In genomic region chr3:196445391-196445790, GRCh38 we compare ENCODE assay signal across 8 cellular contexts. TPM values are rescaled to one million over a fixed set of nuclear protein-coding genes. Genes with fewer than 3 reads are reported as not detected.
DNase-seq lines count a peak whose midpoint lies in the region; ATAC-seq, FAIRE-seq and TF ChIP-seq lines count a peak whose summit lies in the region.
"Not testable (repeated sequence)": the region's sequence is repeated elsewhere in the genome, so short reads cannot be mapped to it uniquely, and the experiment has no call there.

No MANE protein-coding gene starts in this region.

- BruUV-seq in A673 (replicated peaks; lab: Mats Ljungman, UMichigan); HCT116 (replicated peaks; lab: Mats Ljungman, UMichigan): not testable (repeated sequence)

- H4K20me1 ChIP-seq in HCT116 (ENCODE audit: insufficient read depth); Loucy (ENCODE audit: insufficient read depth, low read length, poor library complexity, severe bottlenecking); keratinocyte (ENCODE audit: control insufficient read depth, extremely low read depth, insufficient read depth, low read length): not testable (repeated sequence)

- intact Hi-C loops in A673 (cut with micrococcal nuclease; ENCODE audit: unreplicated experiment): not testable (repeated sequence)
- intact Hi-C loops in HCT116 (cut with micrococcal nuclease): loop anchor here (1.0 kb wide), 1 partner anchor 192 kb away; no protein-coding TSS in a partner anchor

- not testable (repeated sequence) for H3K79me2 ChIP-seq in HCT116 (ENCODE audit: insufficient read depth, low read length); Loucy (ENCODE audit: insufficient read depth, low read length); keratinocyte (ENCODE audit: control insufficient read depth, insufficient read depth, low read length)

- H3K9me2 ChIP-seq in HCT116 (ENCODE audit: insufficient read depth); Loucy (replicated peaks; ENCODE audit: low read depth, low read length): not testable (repeated sequence)

- TF ChIP-seq POLR2A in HCT116 (IDR thresholded peaks at IDR 0.05; ENCODE audit: borderline replicate concordance, extremely low read depth, insufficient read depth, insufficient read length): not testable (repeated sequence)

- not testable (repeated sequence) for H3F3A ChIP-seq in Loucy (ENCODE audit: low read depth)

- H3K4me3 ChIP-seq in A673 (ENCODE audit: low read depth, low read length, poor library complexity, severe bottlenecking); HCT116 (replicated peaks in 1 of 2; ENCODE audit: low read depth in 1 of 2, low read length in 2 of 2); Loucy (ENCODE audit: low read length, poor library complexity, severe bottlenecking); astrocyte of the spinal cord (ENCODE audit: low read depth, low read length); epithelial cell of proximal tubule (ENCODE audit: low read depth, low read length); keratinocyte (ENCODE audit: control insufficient read depth in 2 of 3, extremely low read depth in 1 of 3, insufficient read depth in 2 of 3, low read depth in 1 of 3, low read length in 3 of 3): not testable (repeated sequence)

- TF ChIP-seq CTCF in A673 (conservative IDR thresholded peaks at IDR 0.05; ENCODE audit: low read depth, low read length): peak; percentile 31
- TF ChIP-seq CTCF in HCT116 (IDR thresholded peaks at IDR 0.05 in 2 of 3, conservative IDR thresholded peaks at IDR 0.05 in 1 of 3; ENCODE audit: borderline replicate concordance in 1 of 3, insufficient read depth in 1 of 3, low read depth in 2 of 3, low read length in 2 of 3): peak; percentile 27 to 43 (median 41); a peak in 5 of 6 replicates
- TF ChIP-seq CTCF in Loucy (conservative IDR thresholded peaks at IDR 0.05; ENCODE audit: low read length): peak; percentile 38; the same call in 1 of the 2 replicates
- peak; percentile 6 for TF ChIP-seq CTCF in astrocyte of the spinal cord (IDR thresholded peaks at IDR 0.05; ENCODE audit: low read depth, low read length)
- TF ChIP-seq CTCF in epithelial cell of proximal tubule (conservative IDR thresholded peaks at IDR 0.05; ENCODE audit: low read depth, low read length): peak; percentile 40
- peak in 2 of 3 experiments; percentile 9 to 13 for TF ChIP-seq CTCF in keratinocyte (optimal IDR thresholded peaks at IDR 0.05 in 1 of 3, IDR thresholded peaks at IDR 0.05 in 1 of 3, conservative IDR thresholded peaks at IDR 0.05 in 1 of 3; ENCODE audit: extremely low read depth in 1 of 3, insufficient read depth in 2 of 3, low read length in 3 of 3)

- not testable (repeated sequence) for H3K9me3 ChIP-seq in A673 (ENCODE audit: low read depth, low read length, poor library complexity, severe bottlenecking); HCT116 (ENCODE audit: control insufficient read depth in 1 of 2, insufficient read depth in 1 of 2, low read depth in 1 of 2, low read length in 2 of 2); Loucy (ENCODE audit: insufficient read depth, low read depth, low read length); keratinocyte (ENCODE audit: control insufficient read depth, low read depth, low read length)

- not testable (repeated sequence) for H3K9ac ChIP-seq in HCT116 (ENCODE audit: low read length); Loucy (ENCODE audit: low read depth, low read length, poor library complexity, severe bottlenecking); keratinocyte (ENCODE audit: control insufficient read depth, extremely low read depth, insufficient read depth, low read length)

- H3K27me3 ChIP-seq in A673 (replicated peaks; ENCODE audit: insufficient read depth, low read depth, low read length, poor library complexity); HCT116 (ENCODE audit: insufficient read depth, low read length); Loucy (ENCODE audit: insufficient read depth, low read length, poor library complexity, severe bottlenecking); keratinocyte (ENCODE audit: control insufficient read depth, extremely low read depth, insufficient read depth, low read length): not testable (repeated sequence)

- H3K4me2 ChIP-seq in HCT116 (ENCODE audit: low read length); Loucy (ENCODE audit: low read depth, low read length, poor library complexity, severe bottlenecking); keratinocyte (ENCODE audit: control insufficient read depth, extremely low read depth, insufficient read depth, low read depth, low read length): not testable (repeated sequence)

- in situ Hi-C loops in astrocyte of the spinal cord (cut with HindIII; ENCODE audit: low sequenced_read_pairs): not testable (repeated sequence)

- not testable (repeated sequence) for H3K27ac ChIP-seq in A673 (ENCODE audit: low read depth, low read length, poor library complexity, severe bottlenecking); HCT116 (ENCODE audit: low read depth, low read length); keratinocyte (ENCODE audit: control insufficient read depth, insufficient read depth, low read length)

- H3K4me1 ChIP-seq in A673 (ENCODE audit: insufficient read depth, low read length, poor library complexity, severe bottlenecking); HCT116 (ENCODE audit: control insufficient read depth in 1 of 2, insufficient read depth in 2 of 2, low read length in 2 of 2); Loucy (ENCODE audit: insufficient read depth, low read length, poor library complexity, severe bottlenecking); keratinocyte (ENCODE audit: control insufficient read depth, extremely low read depth, insufficient read depth, low read length): not testable (repeated sequence)

- H3K9me1 ChIP-seq in keratinocyte (ENCODE audit: control insufficient read depth, extremely low read depth, insufficient read depth, low read length): not testable (repeated sequence)

- POLR2A ChIA-PET in A673 (lab: Charles Lee; ENCODE audit: low non-redundant PET); HCT116 (lab: Charles Lee): not testable (repeated sequence)

- RAD21 ChIA-PET in HCT116 (lab: Charles Lee; ENCODE audit: low non-redundant PET in 1 of 2, low total read pairs in 2 of 2, uncharacterized antibody in 2 of 2, unreplicated experiment in 2 of 2): not testable (repeated sequence)

- H2AFZ ChIP-seq in HCT116 (ENCODE audit: low read depth, low read length, poor library complexity, severe bottlenecking); Loucy (ENCODE audit: low read length); keratinocyte (ENCODE audit: control insufficient read depth, low read length): not testable (repeated sequence)

- peak; percentile 31 for DNase-seq in A673 (ENCODE audit: low spot score)
- DNase-seq in ELF-1 (ENCODE audit: low read depth, low spot score): peak; percentile 26
- peak; percentile 31 for DNase-seq in HCT116 (ENCODE audit: low read depth, low spot score)
- DNase-seq in OCI-M1 (lab: John Stamatoyannopoulos, UW): peak; percentile 13
- not testable (repeated sequence) for DNase-seq in astrocyte of the spinal cord (ENCODE audit: low read depth, low spot score); epithelial cell of proximal tubule (ENCODE audit: low read depth); keratinocyte (ENCODE audit: low read depth, low spot score)

- CTCF ChIA-PET in A673 (lab: Charles Lee); HCT116 (lab: Charles Lee): not testable (repeated sequence)

- ATAC-seq in HCT116: peak; percentile 75

- dilution Hi-C loops in keratinocyte (cut with MboI; ENCODE audit: extremely low pct_ligation_motif_present, low sequenced_read_pairs): not testable (repeated sequence)

- not testable (repeated sequence) for FAIRE-seq in keratinocyte (lab: Jason Lieb, UNC)

- peak; percentile 71 for TF ChIP-seq RAD21 in HCT116 (IDR thresholded peaks at IDR 0.05; ENCODE audit: low read depth)

- not testable (repeated sequence) for H3K36me3 ChIP-seq in A673 (ENCODE audit: insufficient read depth, low read length, poor library complexity, severe bottlenecking); HCT116 (ENCODE audit: control insufficient read depth in 1 of 2, insufficient read depth in 2 of 2, low read length in 2 of 2); Loucy (ENCODE audit: insufficient read depth, low read length); keratinocyte (ENCODE audit: control insufficient read depth in 2 of 2, extremely low read depth in 1 of 2, insufficient read depth in 2 of 2, low read length in 2 of 2)

RNA-seq across cellular contexts. Expression of gene UBXN7, which starts 13.2 kb away (rescaled TPM):
- total RNA-seq in A673 (2021) (92.8 and 94.2 TPM in 2 replicates), HCT116 (2021; ENCODE audit: unreplicated experiment) (67.0 TPM), epithelial cell of proximal tubule (6.8 and 7.9 TPM in 2 replicates)
- 8.9 and 14.7 TPM in 2 replicates for polyA plus RNA-seq in HCT116 (2012)
- polyA plus RNA-seq in keratinocyte: 13.7 to 22.6 TPM (median 19.7 TPM) in 3 replicates
- 22.7 TPM for polyA plus RNA-seq in keratinocyte (2011; ENCODE audit: low read depth)
- 11.6 and 19.9 TPM in 2 replicates for polyA plus RNA-seq in keratinocyte (2011; cell fraction: cytosol; rRNA removed)
- polyA plus RNA-seq in keratinocyte (2011; cell fraction: nucleus; rRNA removed): 26.8 and 30.9 TPM in 2 replicates
- polyA plus RNA-seq in keratinocyte (2012; ENCODE audit: low replicate concordance): 9.0 and 15.7 TPM in 2 replicates
- polyA minus RNA-seq in keratinocyte: 12.5 to 42.7 TPM (median 20.9 TPM) in 3 replicates
- 10.2 TPM for polyA minus RNA-seq in keratinocyte (2011; cell fraction: cytosol; rRNA and poly(A)+ RNA removed)
- 13.0 and 30.3 TPM in 2 replicates for polyA minus RNA-seq in keratinocyte (2011; cell fraction: nucleus; rRNA and poly(A)+ RNA removed)

RNA-seq across cellular contexts. Expression of gene RNF168, which starts 58.2 kb away (rescaled TPM):
- total RNA-seq in A673 (2021) (37.9 and 42.9 TPM in 2 replicates), HCT116 (2021; ENCODE audit: unreplicated experiment) (25.1 TPM), epithelial cell of proximal tubule (14.0 and 17.5 TPM in 2 replicates)
- 8.0 and 8.8 TPM in 2 replicates for polyA plus RNA-seq in HCT116 (2012)
- polyA plus RNA-seq in keratinocyte: 3.4 to 7.2 TPM (median 4.2 TPM) in 3 replicates
- polyA plus RNA-seq in keratinocyte (2011; ENCODE audit: low read depth): 6.4 TPM
- 4.4 and 4.6 TPM in 2 replicates for polyA plus RNA-seq in keratinocyte (2011; cell fraction: cytosol; rRNA removed)
- polyA plus RNA-seq in keratinocyte (2011; cell fraction: nucleus; rRNA removed): 7.1 and 7.2 TPM in 2 replicates
- 6.8 and 11.0 TPM in 2 replicates for polyA plus RNA-seq in keratinocyte (2012; ENCODE audit: low replicate concordance)
- polyA minus RNA-seq in keratinocyte: 12.8 to 18.7 TPM (median 15.8 TPM) in 3 replicates
- polyA minus RNA-seq in keratinocyte (2011; cell fraction: cytosol; rRNA and poly(A)+ RNA removed): 8.8 TPM
- 7.3 and 13.1 TPM in 2 replicates for polyA minus RNA-seq in keratinocyte (2011; cell fraction: nucleus; rRNA and poly(A)+ RNA removed)
